ENCODE assay signal across 9 cellular contexts in genomic region chr1:12549460-12550349, GRCh38.
DNase-seq lines count a peak whose midpoint lies in the region; ATAC-seq lines count a peak whose summit lies in the region.
"Had no signal": no experiment of that assay in that cellular context is flagged by ENCODE, and none has a peak within 500 bp of the region (broad histone marks: within the 10 kb centered on the region; RNA-seq: fewer than 3 reads in every experiment).

No MANE protein-coding gene starts in this region.

- H3K27ac ChIP-seq in skeletal muscle tissue (ENCODE audit: low read depth, low read length), result peak overlapping the region; percentile 91

- peaks cover 57 to 64% (median 64%) of the 10 kb centered on the region in 3 donors for H3K4me1 ChIP-seq in skeletal muscle tissue (ENCODE audit: control insufficient read depth in 3 of 3, insufficient read depth in 3 of 3, low read length in 3 of 3)

- DNase-seq in stimulated activated CD4-positive, alpha-beta T cell treated with anti-CD3 and anti-CD28 coated beads, Interleukin-2, amount 100 ng/mL, for 4 hours (ENCODE audit: low read depth), result peak; percentile 6
- DNase-seq in stimulated activated CD4-positive, alpha-beta T cell treated with anti-CD3 and anti-CD28 coated beads, Interleukin-2, amount 100 ng/mL, for 48 hours, result no peak
- peak; percentile 86 for DNase-seq in T1000 (lab: John Stamatoyannopoulos, UW)
- DNase-seq in left cardiac atrium, result peak; percentile 73
- DNase-seq in activated T-cell treated with anti-CD3 and anti-CD28 coated beads, Interleukin-2, amount 50 U/mL, for 1 hour, result no peak

- ATAC-seq in left cardiac atrium (peak; percentile 29 to 57), HG02798 (IDR thresholded peaks at IDR 0.05; ENCODE audit: poor library complexity, unreplicated experiment) (no peak), GM18870 (IDR thresholded peaks at IDR 0.05; ENCODE audit: unreplicated experiment) (no peak)
- ATAC-seq: GM12878 had no signal

- H3K36me3 ChIP-seq in skeletal muscle tissue (ENCODE audit: control insufficient read depth in 3 of 3, insufficient read depth in 3 of 3, low read length in 3 of 3), result no peaks in the 10 kb centered on the region

- no peaks in the 10 kb centered on the region for H3K9me3 ChIP-seq in skeletal muscle tissue (ENCODE audit: control insufficient read depth in 3 of 3, low read length in 3 of 3)

- no peaks in the 10 kb centered on the region for H3K27me3 ChIP-seq in skeletal muscle tissue (ENCODE audit: control insufficient read depth in 3 of 3, insufficient read depth in 3 of 3, low read length in 3 of 3)

- H3K9ac ChIP-seq in skeletal muscle tissue (ENCODE audit: low read depth in 1 of 3, low read length in 3 of 3), result peak overlapping the region; percentile 19 to 61 (median 57)

- H3K4me3 ChIP-seq in skeletal muscle tissue (ENCODE audit: low read length in 3 of 3), result peak overlapping the region; percentile 35 to 61 (median 48)
- H3K4me3 ChIP-seq: GM12878 had no signal

- intact Hi-C loops in left cardiac atrium (cut with DNase I), result loop anchor here in 1 of 2 donors (10.0 kb wide), 2 partner anchors 75 to 145 kb away; no protein-coding TSS in a partner anchor

Comparison
In these comparisons a context has a peak if more than half of its experiments do, and no peak if none do; other contexts are left out.
1. DNase-seq: peak in stimulated activated CD4-positive, alpha-beta T cell treated with anti-CD3 and anti-CD28 coated beads, Interleukin-2, amount 100 ng/mL, for 4 hours (single experiment), T1000 (single experiment) and left cardiac atrium (single experiment); none in stimulated activated CD4-positive, alpha-beta T cell treated with anti-CD3 and anti-CD28 coated beads, Interleukin-2, amount 100 ng/mL, for 48 hours (0 of 2) and activated T-cell treated with anti-CD3 and anti-CD28 coated beads, Interleukin-2, amount 50 U/mL, for 1 hour (single experiment).
2. ATAC-seq: peak in left cardiac atrium (2 of 2); none in HG02798 (single experiment) and GM18870 (single experiment).